ENCODE assay signal across 1 cellular context in the genomic region with DNA sequence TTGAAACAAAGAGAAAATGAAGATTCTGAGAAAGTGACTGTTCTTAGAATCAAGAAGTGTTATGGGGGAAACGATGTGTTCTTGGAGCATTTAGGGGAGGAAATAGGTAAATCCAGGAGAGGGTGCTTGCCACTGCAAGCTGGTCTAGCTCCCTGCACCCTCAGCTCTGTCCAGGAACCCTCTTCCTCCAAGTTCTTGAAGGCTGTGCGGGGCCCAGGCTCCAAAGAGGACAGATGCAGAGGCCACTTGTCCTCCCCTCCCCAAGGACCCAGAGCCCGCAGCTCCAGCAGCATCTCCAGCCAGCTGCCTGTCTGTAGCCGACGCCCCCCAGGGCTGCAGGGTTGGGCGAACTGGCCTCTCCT.
TF ChIP-seq lines count a peak whose summit lies in the region.

No MANE protein-coding gene starts in this region.

TF ChIP-seq in GM12878, 131 proteins besides CTCF, POLR2A, EP300 and RAD21 (continued from another document):
- TF ChIP-seq, protein P1, sequence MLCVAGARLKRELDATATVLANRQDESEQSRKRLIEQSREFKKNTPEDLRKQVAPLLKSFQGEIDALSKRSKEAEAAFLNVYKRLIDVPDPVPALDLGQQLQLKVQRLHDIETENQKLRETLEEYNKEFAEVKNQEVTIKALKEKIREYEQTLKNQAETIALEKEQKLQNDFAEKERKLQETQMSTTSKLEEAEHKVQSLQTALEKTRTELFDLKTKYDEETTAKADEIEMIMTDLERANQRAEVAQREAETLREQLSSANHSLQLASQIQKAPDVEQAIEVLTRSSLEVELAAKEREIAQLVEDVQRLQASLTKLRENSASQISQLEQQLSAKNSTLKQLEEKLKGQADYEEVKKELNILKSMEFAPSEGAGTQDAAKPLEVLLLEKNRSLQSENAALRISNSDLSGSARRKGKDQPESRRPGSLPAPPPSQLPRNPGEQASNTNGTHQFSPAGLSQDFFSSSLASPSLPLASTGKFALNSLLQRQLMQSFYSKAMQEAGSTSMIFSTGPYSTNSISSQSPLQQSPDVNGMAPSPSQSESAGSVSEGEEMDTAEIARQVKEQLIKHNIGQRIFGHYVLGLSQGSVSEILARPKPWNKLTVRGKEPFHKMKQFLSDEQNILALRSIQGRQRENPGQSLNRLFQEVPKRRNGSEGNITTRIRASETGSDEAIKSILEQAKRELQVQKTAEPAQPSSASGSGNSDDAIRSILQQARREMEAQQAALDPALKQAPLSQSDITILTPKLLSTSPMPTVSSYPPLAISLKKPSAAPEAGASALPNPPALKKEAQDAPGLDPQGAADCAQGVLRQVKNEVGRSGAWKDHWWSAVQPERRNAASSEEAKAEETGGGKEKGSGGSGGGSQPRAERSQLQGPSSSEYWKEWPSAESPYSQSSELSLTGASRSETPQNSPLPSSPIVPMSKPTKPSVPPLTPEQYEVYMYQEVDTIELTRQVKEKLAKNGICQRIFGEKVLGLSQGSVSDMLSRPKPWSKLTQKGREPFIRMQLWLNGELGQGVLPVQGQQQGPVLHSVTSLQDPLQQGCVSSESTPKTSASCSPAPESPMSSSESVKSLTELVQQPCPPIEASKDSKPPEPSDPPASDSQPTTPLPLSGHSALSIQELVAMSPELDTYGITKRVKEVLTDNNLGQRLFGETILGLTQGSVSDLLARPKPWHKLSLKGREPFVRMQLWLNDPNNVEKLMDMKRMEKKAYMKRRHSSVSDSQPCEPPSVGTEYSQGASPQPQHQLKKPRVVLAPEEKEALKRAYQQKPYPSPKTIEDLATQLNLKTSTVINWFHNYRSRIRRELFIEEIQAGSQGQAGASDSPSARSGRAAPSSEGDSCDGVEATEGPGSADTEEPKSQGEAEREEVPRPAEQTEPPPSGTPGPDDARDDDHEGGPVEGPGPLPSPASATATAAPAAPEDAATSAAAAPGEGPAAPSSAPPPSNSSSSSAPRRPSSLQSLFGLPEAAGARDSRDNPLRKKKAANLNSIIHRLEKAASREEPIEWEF (IDR thresholded peaks at IDR 0.05; ENCODE audit: insufficient replicate concordance, low read depth, low read length), result no peak
- no peak for TF ChIP-seq SIX5 (IDR thresholded peaks at IDR 0.05; ENCODE audit: low read depth, low read length, severe bottlenecking)
TF ChIP-seq in GM12878: peak in this region for 0.
